In genomic region chr10:10658157-10658556, GRCh38 we compare ENCODE assay signal across 24 cellular contexts.
DNase-seq lines count a peak whose midpoint lies in the region; ATAC-seq, FAIRE-seq and TF ChIP-seq lines count a peak whose summit lies in the region.
"Had no signal": no experiment of that assay in that cellular context is flagged by ENCODE, and none has a peak within 500 bp of the region (broad histone marks: within the 10 kb centered on the region; RNA-seq: fewer than 3 reads in every experiment).

No MANE protein-coding gene starts in this region.

- no peaks in the 10 kb centered on the region for H3K36me3 ChIP-seq in K562 (ENCODE audit: control insufficient read depth, insufficient read depth, low read length)
- H3K36me3 ChIP-seq: breast epithelium, neural progenitor cell, stomach, upper lobe of left lung had no signal

- no peaks in the 10 kb centered on the region for H4K20me1 ChIP-seq in K562 (replicated peaks; ENCODE audit: control insufficient read depth, insufficient read depth, low read length)

- H3K27me3 ChIP-seq in K562 (ENCODE audit: control insufficient read depth in 2 of 2, insufficient read depth in 2 of 2, low read length in 2 of 2): no peaks in the 10 kb centered on the region
- H3K27me3 ChIP-seq: breast epithelium, neural progenitor cell, stomach, upper lobe of left lung had no signal

- in situ Hi-C loops in K562 (cut with MboI): no loop called here

- no peak overlapping the region for H3K27ac Mint-ChIP-seq in stimulated activated naive B cell treated with anti-CD40 and anti-IgM and Interleukin-4, amounts not matched to agents 10 μg/mL and 1 μg/mL and 100 μg/mL, for 72 hours
- H3K27ac Mint-ChIP-seq: activated T-helper 2 cell treated with anti-CD3 and anti-CD28 coated beads, Interferon-gamma antibody, Interleukin-2, Interleukin-4, amounts not matched to agents 10 μg/mL and 5 μg/mL and 100 μg/mL, durations not matched to agents 14 hours and 24 hours and 36 hours; CD8-positive, alpha-beta memory T cell; neural progenitor cell had no signal

- H2AFZ ChIP-seq in K562 (ENCODE audit: low read depth, low read length): no peak overlapping the region
- H2AFZ ChIP-seq: neural progenitor cell had no signal

- H3K79me2 ChIP-seq in K562 (ENCODE audit: control insufficient read depth, insufficient read depth, low read length): no peaks in the 10 kb centered on the region

- POLR2A ChIA-PET in K562 (lab: Yijun Ruan, JAX): no interaction called here

- H3K4me3 ChIP-seq in NB4 (ENCODE audit: low read depth, low read length) (no peak overlapping the region), K562 (no peak overlapping the region)
- H3K4me3 ChIP-seq: breast epithelium, neural progenitor cell, stomach, upper lobe of left lung had no signal

- no TSS peak for BruUV-seq in K562 (replicated peaks; lab: Mats Ljungman, UMichigan)

- H3K4me1 Mint-ChIP-seq in stimulated activated naive B cell treated with anti-CD40 and anti-IgM and Interleukin-4, amounts not matched to agents 10 μg/mL and 1 μg/mL and 100 μg/mL, for 72 hours: no peaks in the 10 kb centered on the region
- H3K4me1 Mint-ChIP-seq: CD8-positive, alpha-beta memory T cell had no signal

- H3K27ac ChIP-seq in K562 (ENCODE audit: extremely low read depth, low read depth, low read length): no peak overlapping the region
- H3K27ac ChIP-seq: breast epithelium, neural progenitor cell, upper lobe of left lung, VCaP had no signal

- intact Hi-C loops in K562 (cut with micrococcal nuclease) (no loop called here), left ventricle myocardium superior (cut with micrococcal nuclease) (no loop called here)

- no peak for FAIRE-seq in K562 (lab: Jason Lieb, UNC)
- no peak for FAIRE-seq in GM12891 (lab: Jason Lieb, UNC)
- FAIRE-seq: GM19239, H1 had no signal

- H3K9me3 Mint-ChIP-seq in stimulated activated naive B cell treated with anti-CD40 and anti-IgM and Interleukin-4, amounts not matched to agents 10 μg/mL and 1 μg/mL and 100 μg/mL, for 72 hours: peaks cover 0 to 4% of the 10 kb centered on the region in 2 donors
- H3K9me3 Mint-ChIP-seq: activated T-helper 2 cell treated with anti-CD3 and anti-CD28 coated beads, Interferon-gamma antibody, Interleukin-2, Interleukin-4, amounts not matched to agents 10 μg/mL and 5 μg/mL and 100 μg/mL, durations not matched to agents 14 hours and 24 hours and 36 hours had no signal

- CTCF ChIA-PET in K562 (lab: Yijun Ruan, JAX; ENCODE audit: low intra/inter-chr PET ratio): no interaction called here

- no peaks in the 10 kb centered on the region for H3K4me1 ChIP-seq in K562 (replicated peaks in 1 of 2; ENCODE audit: control insufficient read depth in 2 of 2, insufficient read depth in 2 of 2, low read length in 2 of 2)
- H3K4me1 ChIP-seq: breast epithelium, neural progenitor cell had no signal

- TF ChIP-seq POLR2A in NB4 (IDR thresholded peaks at IDR 0.05; ENCODE audit: extremely low read depth, insufficient read length) (no peak), K562 (conservative IDR thresholded peaks at IDR 0.05) (no peak), GM12891 (IDR thresholded peaks at IDR 0.05; ENCODE audit: low read depth, low read length) (no peak)

- H3K9ac ChIP-seq in K562 (ENCODE audit: insufficient read depth in 1 of 2, low read depth in 2 of 2, low read length in 2 of 2): no peak overlapping the region
- H3K9ac ChIP-seq: neural progenitor cell had no signal

- peaks cover 5 to 12% of the 10 kb centered on the region in 2 donors for H3K27me3 Mint-ChIP-seq in stimulated activated naive B cell treated with anti-CD40 and anti-IgM and Interleukin-4, amounts not matched to agents 10 μg/mL and 1 μg/mL and 100 μg/mL, for 72 hours

- no peaks in the 10 kb centered on the region for H3K9me1 ChIP-seq in K562 (ENCODE audit: control insufficient read depth, insufficient read depth, low read length)

- ATAC-seq in K562: no peak
- ATAC-seq in left ventricle myocardium superior: peak; percentile 65
- ATAC-seq in stimulated activated naive B cell treated with anti-CD40 and anti-IgM and Interleukin-4, amounts not matched to agents 10 μg/mL and 1 μg/mL and 100 μg/mL, for 72 hours (replicated peaks): no peak

- DNase-seq in HCEC 1CT (peak; percentile 10), NB4 (ENCODE audit: low read depth) (peak; percentile 6), K562 (ENCODE audit: extremely low read depth in 1 of 4, low spot score in 3 of 4) (no peak), left ventricle myocardium superior (no peak), LoVo (ENCODE audit: low spot score) (no peak), occipital lobe (lab: John Stamatoyannopoulos, UW) (no peak), GM12891 (ENCODE audit: insufficient read length, low spot score) (no peak)
- DNase-seq in stimulated activated naive B cell treated with anti-CD40 and anti-IgM and Interleukin-4, amounts not matched to agents 10 μg/mL and 1 μg/mL and 100 μg/mL, for 72 hours: no peak
- DNase-seq: activated CD8-positive, alpha-beta memory T cell treated with anti-CD3 and anti-CD28 coated beads, Interleukin-2, amount 50 U/mL, for 4 hours; CD8-positive, alpha-beta memory T cell; erythroblast; head of caudate nucleus; KBM-7; NCI-H524; SIG-M5; stimulated activated CD4-positive, alpha-beta T cell treated with anti-CD3 and anti-CD28 coated beads, Interleukin-4, amount 100 ng/mL, for 4 hours; stomach; upper lobe of left lung had no signal

- no peak for TF ChIP-seq CTCF in NB4 (IDR thresholded peaks at IDR 0.05; ENCODE audit: low read depth, low read length)
- TF ChIP-seq CTCF in K562 (IDR thresholded peaks at IDR 0.05 in 2 of 3, conservative IDR thresholded peaks at IDR 0.05 in 1 of 3; ENCODE audit: insufficient read depth in 2 of 3, low read depth in 1 of 3, low read length in 3 of 3): no peak

- no peaks in the 10 kb centered on the region for H3K36me3 Mint-ChIP-seq in stimulated activated naive B cell treated with anti-CD40 and anti-IgM and Interleukin-4, amounts not matched to agents 10 μg/mL and 1 μg/mL and 100 μg/mL, for 72 hours
- H3K36me3 Mint-ChIP-seq: CD8-positive, alpha-beta memory T cell had no signal

- no peak overlapping the region for H3K4me2 ChIP-seq in K562 (ENCODE audit: insufficient read depth, low read length)
- H3K4me2 ChIP-seq: neural progenitor cell had no signal

- no peak overlapping the region for H3K4me3 Mint-ChIP-seq in stimulated activated naive B cell treated with anti-CD40 and anti-IgM and Interleukin-4, amounts not matched to agents 10 μg/mL and 1 μg/mL and 100 μg/mL, for 72 hours
- H3K4me3 Mint-ChIP-seq: CD8-positive, alpha-beta memory T cell; neural progenitor cell had no signal

- TF ChIP-seq EP300 in K562 (IDR thresholded peaks at IDR 0.05; ENCODE audit: low read length): no peak

- TF ChIP-seq RAD21 in K562 (CRISPR knock-in tag; conservative IDR thresholded peaks at IDR 0.05 in 1 of 2, IDR thresholded peaks at IDR 0.05 in 1 of 2): no peak

- H3K9me3 ChIP-seq in K562 (replicated peaks; ENCODE audit: control insufficient read depth, insufficient read depth, low read depth, low read length): no peaks in the 10 kb centered on the region
- H3K9me3 ChIP-seq: breast epithelium, stomach, upper lobe of left lung had no signal

TF ChIP-seq in K562, 482 proteins besides CTCF, POLR2A, EP300 and RAD21:
- peak; percentile 63 for TF ChIP-seq CEBPB (tag; IDR thresholded peaks at IDR 0.05)
- no peak for TF ChIP-seq CEBPG (CRISPR knock-in tag; IDR thresholded peaks at IDR 0.05)
- peak in 1 of 2 experiments; percentile 71; a peak in 3 of 4 replicates for TF ChIP-seq CEBPG (tag; conservative IDR thresholded peaks at IDR 0.05 in 1 of 2, IDR thresholded peaks at IDR 0.05 in 1 of 2)
- TF ChIP-seq KDM5B (IDR thresholded peaks at IDR 0.05; ENCODE audit: insufficient replicate concordance, low read depth, low read length): no peak

TF ChIP-seq in GM12891, 5 proteins besides CTCF, POLR2A, EP300 and RAD21:
- TF ChIP-seq POU2F2 (IDR thresholded peaks at IDR 0.05; ENCODE audit: low read depth, low read length) (no peak), TAF1 (IDR thresholded peaks at IDR 0.05; ENCODE audit: low read depth, low read length) (no peak), POLR2AphosphoS5 (IDR thresholded peaks at IDR 0.05; ENCODE audit: low read depth, low read length) (no peak), SPI1 (IDR thresholded peaks at IDR 0.05; ENCODE audit: low read depth, low read length) (no peak), PAX5 (IDR thresholded peaks at IDR 0.05; ENCODE audit: insufficient read depth, low read length, severe bottlenecking) (no peak)

Comparison
In these comparisons a context has a peak if more than half of its experiments do, and no peak if none do; other contexts are left out.
1. DNase-seq: peak in HCEC 1CT (single experiment) and NB4 (single experiment); none in K562 (0 of 4), left ventricle myocardium superior (single experiment), LoVo (single experiment), stimulated activated naive B cell treated with anti-CD40 and anti-IgM and Interleukin-4, amounts not matched to agents 10 μg/mL and 1 μg/mL and 100 μg/mL, for 72 hours (single experiment), occipital lobe (single experiment) and GM12891 (single experiment).